11 cellular contexts compared by ENCODE assay signal in the genomic region with DNA sequence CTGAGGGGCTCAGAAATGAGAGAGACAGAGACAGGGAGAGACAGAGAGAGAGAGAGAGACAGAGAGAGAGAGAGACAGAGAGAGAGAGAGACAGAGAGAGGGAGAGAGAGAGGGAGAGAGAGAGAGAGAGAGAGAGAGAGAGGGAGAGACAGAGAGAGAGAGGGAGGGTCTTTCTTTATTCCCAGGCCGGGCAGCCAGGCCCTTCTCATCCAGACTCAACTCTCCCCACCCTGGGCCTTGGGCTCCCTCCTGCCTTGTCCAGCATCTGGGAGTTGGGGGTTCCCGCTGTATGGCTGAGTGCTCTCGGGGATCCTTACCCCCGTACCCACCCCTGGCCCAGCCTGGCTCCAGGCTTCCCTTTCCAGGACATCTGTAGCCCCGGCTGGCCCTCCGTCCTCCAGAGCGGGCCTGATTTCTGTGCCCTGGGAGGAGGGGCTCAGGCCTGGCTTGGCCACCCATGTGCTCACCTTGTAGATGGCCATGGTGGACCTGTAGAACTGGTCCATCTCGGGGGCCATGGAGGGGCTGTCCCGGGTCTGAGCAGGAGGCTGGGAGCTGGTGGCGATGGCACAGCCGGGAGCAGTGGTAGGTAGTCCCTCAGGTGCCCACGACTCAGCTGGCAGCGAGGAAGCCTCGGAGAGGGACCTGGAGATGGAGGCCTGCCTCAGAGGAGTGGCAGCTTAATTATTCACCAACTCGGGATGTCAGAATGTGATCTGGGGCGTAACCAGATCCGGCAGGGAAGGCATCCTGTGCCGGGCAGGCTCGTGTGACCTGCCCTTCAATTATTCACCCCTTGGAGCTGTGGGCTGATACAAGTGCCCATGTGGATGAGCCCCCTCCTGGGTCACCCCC. TPM values are rescaled to one million over a fixed set of nuclear protein-coding genes. Genes with fewer than 3 reads are reported as not detected.
A peak's percentile ranks its signal among the peaks of the same experiment; 100 is the strongest.
DNase-seq lines count a peak whose midpoint lies in the region; ATAC-seq and TF ChIP-seq lines count a peak whose summit lies in the region.
"Had no signal": no experiment of that assay in that cellular context is flagged by ENCODE, and none has a peak within 500 bp of the region (broad histone marks: within the 10 kb centered on the region; RNA-seq: fewer than 3 reads in every experiment).

A gene with protein sequence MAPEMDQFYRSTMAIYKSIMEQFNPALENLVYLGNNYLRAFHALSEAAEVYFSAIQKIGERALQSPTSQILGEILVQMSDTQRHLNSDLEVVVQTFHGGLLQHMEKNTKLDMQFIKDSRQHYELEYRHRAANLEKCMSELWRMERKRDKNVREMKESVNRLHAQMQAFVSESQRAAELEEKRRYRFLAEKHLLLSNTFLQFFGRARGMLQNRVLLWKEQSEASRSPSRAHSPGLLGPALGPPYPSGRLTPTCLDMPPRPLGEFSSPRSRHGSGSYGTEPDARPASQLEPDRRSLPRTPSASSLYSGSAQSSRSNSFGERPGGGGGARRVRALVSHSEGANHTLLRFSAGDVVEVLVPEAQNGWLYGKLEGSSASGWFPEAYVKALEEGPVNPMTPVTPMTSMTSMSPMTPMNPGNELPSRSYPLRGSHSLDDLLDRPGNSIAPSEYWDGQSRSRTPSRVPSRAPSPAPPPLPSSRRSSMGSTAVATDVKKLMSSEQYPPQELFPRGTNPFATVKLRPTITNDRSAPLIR (minus strand): TSS at position 677 of the 855 bp plus-strand sequence. CDS start 159 bp downstream, at position 518.

- peak within 1 kb of the TSS; percentile 74 to 90 for H3K9ac ChIP-seq in duodenal mucosa (ENCODE audit: low read depth in 1 of 2, low read length in 2 of 2)

- CTCF ChIA-PET in CD4-positive, alpha-beta T cell (lab: Charles Lee), result no interaction called here
- CTCF ChIA-PET in naive thymus-derived CD4-positive, alpha-beta T cell (lab: Charles Lee), result no interaction called here

- no peaks in the 10 kb centered on the region for H3K9me3 ChIP-seq in CD4-positive, alpha-beta T cell (ENCODE audit: control insufficient read depth, low read length)
- H3K9me3 ChIP-seq in duodenal mucosa (ENCODE audit: control insufficient read depth in 1 of 2, low read length in 2 of 2), result no peaks in the 10 kb centered on the region
- no peaks in the 10 kb centered on the region for H3K9me3 ChIP-seq in naive thymus-derived CD4-positive, alpha-beta T cell (ENCODE audit: control insufficient read depth in 2 of 3, low read length in 3 of 3)

- H3K4me3 Mint-ChIP-seq in CD4-positive, alpha-beta T cell, result no peak within 1 kb of the TSS
- H3K4me3 Mint-ChIP-seq in naive thymus-derived CD4-positive, alpha-beta T cell, result peak within 1 kb of the TSS in 2 of 10 donors; percentile 36 to 48
- no peak within 1 kb of the TSS for H3K4me3 Mint-ChIP-seq in osteocyte (ENCODE audit: unreplicated experiment)

- intact Hi-C loops in CD4-positive, alpha-beta T cell (cut with DNase I, micrococcal nuclease), result loop anchor here in 1 of 2 experiments (10.0 kb wide), 1 partner anchor 105 kb away; no protein-coding TSS in a partner anchor
- intact Hi-C loops in naive thymus-derived CD4-positive, alpha-beta T cell (cut with micrococcal nuclease), result loop anchor here (5.0 to 10.0 kb wide), 3 partner anchors 72 to 242 kb away; a partner anchor contains a TSS

- no peak for ATAC-seq in CD4-positive, alpha-beta T cell (ENCODE audit: poor library complexity)
- no peak for ATAC-seq in naive thymus-derived CD4-positive, alpha-beta T cell
- no peak for ATAC-seq in HG02763 (IDR thresholded peaks at IDR 0.05; ENCODE audit: unreplicated experiment)
- ATAC-seq: left lobe of liver had no signal

- H3K4me1 ChIP-seq in duodenal mucosa (ENCODE audit: control insufficient read depth in 1 of 2, insufficient read depth in 2 of 2, low read length in 2 of 2), result peaks cover 39 to 44% of the 10 kb centered on the region in 2 donors
- H3K4me1 ChIP-seq in naive thymus-derived CD4-positive, alpha-beta T cell (ENCODE audit: control insufficient read depth in 2 of 2, insufficient read depth in 2 of 2, low read length in 2 of 2), result no peaks in the 10 kb centered on the region

- peak within 1 kb of the TSS; percentile 78 to 83 for H3K4me3 ChIP-seq in duodenal mucosa (ENCODE audit: low read depth in 1 of 2, low read length in 2 of 2)
- H3K4me3 ChIP-seq in naive thymus-derived CD4-positive, alpha-beta T cell (ENCODE audit: low read length), result no peak within 1 kb of the TSS

- no peaks in the 10 kb centered on the region for H3K9me3 Mint-ChIP-seq in CD4-positive, alpha-beta T cell
- H3K9me3 Mint-ChIP-seq in naive thymus-derived CD4-positive, alpha-beta T cell, result peaks cover 0 to 2% (median 0%) of the 10 kb centered on the region in 11 donors
- H3K9me3 Mint-ChIP-seq in osteocyte (ENCODE audit: unreplicated experiment), result no peaks in the 10 kb centered on the region

- DNase-seq in CD4-positive, alpha-beta T cell, result no peak
- DNase-seq in HPDE6-E6E7 (ENCODE audit: extremely low spot score) (peak; percentile 79), osteocyte (ENCODE audit: extremely low spot score, unreplicated experiment) (no peak)
- DNase-seq in naive thymus-derived CD4-positive, alpha-beta T cell, result no peak
- no peak for DNase-seq in stimulated activated CD4-positive, alpha-beta T cell treated with anti-CD3 and anti-CD28 coated beads, Interleukin-12 subunit alpha, Interleukin-12 subunit beta, amount 100 ng/mL, for 4 hours
- DNase-seq in activated CD8-positive, alpha-beta memory T cell treated with anti-CD3 and anti-CD28 coated beads, Interleukin-2, amount 50 U/mL, for 4 hours, result no peak
- DNase-seq: brain microvascular endothelial cell, NCI-H446 had no signal

- H3K27ac ChIP-seq in CD4-positive, alpha-beta T cell (ENCODE audit: low read depth, low read length), result no peak within 1 kb of the TSS
- peak within 1 kb of the TSS; percentile 96 for H3K27ac ChIP-seq in duodenal mucosa (ENCODE audit: low read depth, low read length)
- H3K27ac ChIP-seq in naive thymus-derived CD4-positive, alpha-beta T cell (ENCODE audit: low read depth, low read length), result no peak within 1 kb of the TSS
- H3K27ac ChIP-seq: brain microvascular endothelial cell had no signal

- peaks cover 19 to 32% of the 10 kb centered on the region in 2 donors for H3K36me3 ChIP-seq in duodenal mucosa (ENCODE audit: control insufficient read depth in 1 of 2, insufficient read depth in 2 of 2, low read length in 2 of 2)
- H3K36me3 ChIP-seq in naive thymus-derived CD4-positive, alpha-beta T cell (ENCODE audit: control insufficient read depth in 2 of 3, insufficient read depth in 3 of 3, low read length in 3 of 3), result peaks cover 0 to 16% (median 0%) of the 10 kb centered on the region in 3 experiments
- H3K36me3 ChIP-seq: brain microvascular endothelial cell had no signal

- H3K27me3 ChIP-seq in CD4-positive, alpha-beta T cell (ENCODE audit: control insufficient read depth, insufficient read depth, low read length), result no peaks in the 10 kb centered on the region
- no peaks in the 10 kb centered on the region for H3K27me3 ChIP-seq in duodenal mucosa (ENCODE audit: control insufficient read depth in 1 of 2, insufficient read depth in 2 of 2, low read length in 2 of 2)
- H3K27me3 ChIP-seq in naive thymus-derived CD4-positive, alpha-beta T cell (ENCODE audit: control insufficient read depth in 2 of 2, insufficient read depth in 2 of 2, low read length in 2 of 2), result no peaks in the 10 kb centered on the region
- H3K27me3 ChIP-seq: brain microvascular endothelial cell had no signal

- TF ChIP-seq CTCF in CD4-positive, alpha-beta T cell (IDR thresholded peaks at IDR 0.05), result no peak
- TF ChIP-seq CTCF in osteocyte (IDR thresholded peaks at IDR 0.05), result no peak

- peaks cover 8% of the 10 kb centered on the region for H3K36me3 Mint-ChIP-seq in CD4-positive, alpha-beta T cell (ENCODE audit: low read depth)
- peaks cover 0 to 11% (median 4%) of the 10 kb centered on the region in 5 donors for H3K36me3 Mint-ChIP-seq in naive thymus-derived CD4-positive, alpha-beta T cell
- H3K36me3 Mint-ChIP-seq in osteocyte (ENCODE audit: unreplicated experiment), result no peaks in the 10 kb centered on the region

- H3K27ac Mint-ChIP-seq in CD4-positive, alpha-beta T cell, result peak within 1 kb of the TSS; percentile 39
- peak within 1 kb of the TSS in 5 of 9 donors; percentile 59 to 92 (median 89) for H3K27ac Mint-ChIP-seq in naive thymus-derived CD4-positive, alpha-beta T cell
- H3K27ac Mint-ChIP-seq in osteocyte (ENCODE audit: unreplicated experiment), result no peak within 1 kb of the TSS

- no peaks in the 10 kb centered on the region for H3K27me3 Mint-ChIP-seq in CD4-positive, alpha-beta T cell
- no peaks in the 10 kb centered on the region for H3K27me3 Mint-ChIP-seq in naive thymus-derived CD4-positive, alpha-beta T cell
- no peaks in the 10 kb centered on the region for H3K27me3 Mint-ChIP-seq in osteocyte (ENCODE audit: unreplicated experiment)

- POLR2A ChIA-PET in CD4-positive, alpha-beta T cell (lab: Charles Lee), result no interaction called here
- POLR2A ChIA-PET in naive thymus-derived CD4-positive, alpha-beta T cell (lab: Charles Lee), result no interaction called here

- H3K4me1 Mint-ChIP-seq in CD4-positive, alpha-beta T cell (ENCODE audit: low read depth), result peaks cover 4% of the 10 kb centered on the region
- H3K4me1 Mint-ChIP-seq in naive thymus-derived CD4-positive, alpha-beta T cell, result peaks cover 0 to 11% (median 4%) of the 10 kb centered on the region in 7 donors
- peaks cover 16% of the 10 kb centered on the region for H3K4me1 Mint-ChIP-seq in osteocyte (ENCODE audit: unreplicated experiment)

RNA-seq across cellular contexts. Expression of the gene that starts here (rescaled TPM):
- total RNA-seq in CD4-positive, alpha-beta T cell, result 1 to 10 TPM in 1 of 2 experiments, under 1 TPM in 1; 0.45 to 1.0 TPM
- 1 to 10 TPM in 3 of 5 experiments, under 1 TPM in 2; 0.46 to 3.9 (median 1.9) TPM for total RNA-seq in naive thymus-derived CD4-positive, alpha-beta T cell
- polyA plus RNA-seq in naive thymus-derived CD4-positive, alpha-beta T cell, result not detected
- 0.39 and 0.48 TPM in 2 replicates for total RNA-seq in osteocyte
